Comparison of ENCODE assay signal across 17 cellular contexts in the genomic region with DNA sequence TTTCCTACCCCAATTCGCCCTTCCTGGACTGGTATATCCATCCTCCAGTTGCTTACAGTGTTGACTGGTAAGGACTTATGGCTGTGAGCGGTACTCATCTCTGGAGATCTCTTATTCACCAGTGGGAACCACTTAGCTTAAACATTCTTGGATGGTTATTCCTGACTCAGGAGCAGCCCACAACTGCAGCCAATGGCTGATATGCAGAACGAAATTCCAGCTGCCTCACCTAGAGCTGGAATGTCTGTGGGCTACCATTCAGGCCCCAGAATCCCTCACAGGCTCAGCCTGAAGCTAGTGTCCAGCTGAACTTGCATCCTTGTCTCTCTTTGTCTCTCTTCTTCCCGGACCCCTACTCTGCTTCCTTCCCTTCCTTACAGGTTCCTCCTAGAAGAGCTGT.
"Had no signal": no experiment of that assay in that cellular context is flagged by ENCODE, and none has a peak within 500 bp of the region (broad histone marks: within the 10 kb centered on the region; RNA-seq: fewer than 3 reads in every experiment).

No MANE protein-coding gene starts in this region.

- H3K4me1 ChIP-seq: adrenal gland, heart right ventricle, parathyroid adenoma, uterus had no signal

- H3K9ac ChIP-seq: parathyroid adenoma had no signal

- H3K27ac ChIP-seq: adrenal gland, brain microvascular endothelial cell, coronary artery, heart right ventricle, parathyroid adenoma, thyroid gland, uterus had no signal

- ATAC-seq: activated CD4-positive, CD25-positive, alpha-beta regulatory T cell treated with anti-CD3 and anti-CD28 coated beads, Interleukin-2, amount 50 U/mL, for 24 hours; heart right ventricle; left lobe of liver; naive thymus-derived CD4-positive, alpha-beta T cell; stimulated activated naive B cell treated with anti-CD40 and anti-IgM and Interleukin-4, amounts not matched to agents 10 μg/mL and 1 μg/mL and 100 μg/mL, for 72 hours had no signal

- H3K27me3 ChIP-seq: adrenal gland, brain microvascular endothelial cell, heart right ventricle, thyroid gland, uterus had no signal

- H3K4me3 Mint-ChIP-seq: activated naive CD4-positive, alpha-beta T cell treated with anti-CD3 and anti-CD28 coated beads, Interleukin-2, amount 50 U/mL, for 24 hours; central memory CD8-positive, alpha-beta T cell; naive thymus-derived CD4-positive, alpha-beta T cell; stimulated activated naive B cell treated with anti-CD40 and anti-IgM and Interleukin-4, amounts not matched to agents 10 μg/mL and 1 μg/mL and 100 μg/mL, for 72 hours had no signal

- H2AFZ ChIP-seq: parathyroid adenoma had no signal

- H3K9me3 ChIP-seq: adrenal gland, heart right ventricle, thyroid gland, uterus had no signal

- H3K9me3 Mint-ChIP-seq: activated T-helper 2 cell treated with anti-CD3 and anti-CD28 coated beads, Interferon-gamma antibody, Interleukin-2, Interleukin-4, amounts not matched to agents 10 μg/mL and 5 μg/mL and 100 μg/mL, durations not matched to agents 14 hours and 24 hours and 36 hours had no signal

- H3K4me1 Mint-ChIP-seq: activated naive CD4-positive, alpha-beta T cell treated with anti-CD3 and anti-CD28 coated beads, Interleukin-2, amount 50 U/mL, for 24 hours; central memory CD8-positive, alpha-beta T cell; naive thymus-derived CD4-positive, alpha-beta T cell; stimulated activated naive B cell treated with anti-CD40 and anti-IgM and Interleukin-4, amounts not matched to agents 10 μg/mL and 1 μg/mL and 100 μg/mL, for 72 hours had no signal

- H3K36me3 Mint-ChIP-seq: activated naive CD4-positive, alpha-beta T cell treated with anti-CD3 and anti-CD28 coated beads, Interleukin-2, amount 50 U/mL, for 24 hours; naive thymus-derived CD4-positive, alpha-beta T cell; stimulated activated naive B cell treated with anti-CD40 and anti-IgM and Interleukin-4, amounts not matched to agents 10 μg/mL and 1 μg/mL and 100 μg/mL, for 72 hours had no signal

- H3K27ac Mint-ChIP-seq: activated naive CD4-positive, alpha-beta T cell treated with anti-CD3 and anti-CD28 coated beads, Interleukin-2, amount 50 U/mL, for 24 hours; activated T-helper 2 cell treated with anti-CD3 and anti-CD28 coated beads, Interferon-gamma antibody, Interleukin-2, Interleukin-4, amounts not matched to agents 10 μg/mL and 5 μg/mL and 100 μg/mL, durations not matched to agents 14 hours and 24 hours and 36 hours; naive thymus-derived CD4-positive, alpha-beta T cell; stimulated activated naive B cell treated with anti-CD40 and anti-IgM and Interleukin-4, amounts not matched to agents 10 μg/mL and 1 μg/mL and 100 μg/mL, for 72 hours had no signal

- DNase-seq: activated CD4-positive, alpha-beta T cell treated with anti-CD3 and anti-CD28 coated beads, Interleukin-2, amount 50 U/mL, for 1 hour; adrenal gland; brain microvascular endothelial cell; effector CD4-positive, alpha-beta T cell; heart right ventricle; naive thymus-derived CD4-positive, alpha-beta T cell; stimulated activated naive B cell treated with anti-CD40 and anti-IgM and Interleukin-4, amounts not matched to agents 10 μg/mL and 1 μg/mL and 100 μg/mL, for 72 hours; T-helper 2 cell; thyroid gland; uterus had no signal

- H3K36me3 ChIP-seq: adrenal gland, brain microvascular endothelial cell, heart right ventricle, thyroid gland, uterus had no signal

- H3K27me3 Mint-ChIP-seq: activated naive CD4-positive, alpha-beta T cell treated with anti-CD3 and anti-CD28 coated beads, Interleukin-2, amount 50 U/mL, for 24 hours; central memory CD8-positive, alpha-beta T cell; stimulated activated naive B cell treated with anti-CD40 and anti-IgM and Interleukin-4, amounts not matched to agents 10 μg/mL and 1 μg/mL and 100 μg/mL, for 72 hours had no signal

- H3K4me3 ChIP-seq: adrenal gland, coronary artery, heart right ventricle, thyroid gland, uterus had no signal

- H3K79me2 ChIP-seq: parathyroid adenoma had no signal
